ENCODE assay signal across 8 cellular contexts in genomic region chr6:31836676-31837611, GRCh38. TPM values are rescaled to one million over a fixed set of nuclear protein-coding genes. Genes with fewer than 3 reads are reported as not detected.
A peak's percentile ranks its signal among the peaks of the same experiment; 100 is the strongest.
DNase-seq lines count a peak whose midpoint lies in the region; ATAC-seq, FAIRE-seq and TF ChIP-seq lines count a peak whose summit lies in the region.

No MANE protein-coding gene starts in this region.

- TF ChIP-seq EP300 in H1 (IDR thresholded peaks at IDR 0.05; ENCODE audit: borderline replicate concordance in 1 of 2, low read depth in 2 of 2, low read length in 2 of 2) (no peak), neural cell (conservative IDR thresholded peaks at IDR 0.05; ENCODE audit: poor library complexity, severe bottlenecking) (no peak)

- H3K9me3 ChIP-seq in OCI-LY7 (ENCODE audit: low read length): no peaks in the 10 kb centered on the region
- H3K9me3 ChIP-seq in H1 (ENCODE audit: insufficient read depth in 2 of 2, low read depth in 1 of 2, low read length in 1 of 2): no peaks in the 10 kb centered on the region
- no peaks in the 10 kb centered on the region for H3K9me3 ChIP-seq in neural cell (ENCODE audit: low read length)

- DNase-seq in ELR (ENCODE audit: low read depth) (peak; percentile 69), OCI-LY7 (ENCODE audit: low spot score) (peak; percentile 48), H1 (ENCODE audit: low read depth in 1 of 2, low spot score in 2 of 2) (no peak), SHP77 (lab: John Stamatoyannopoulos, UW) (no peak)
- DNase-seq in activated effector memory CD4-positive, alpha-beta T cell treated with anti-CD3 and anti-CD28 coated beads, Interleukin-2, amount 50 U/mL, for 16 hours: no peak

- H3K4ac ChIP-seq in H1 (replicated peaks; ENCODE audit: insufficient read length, low read depth, low read length): no peak overlapping the region

- H3K79me1 ChIP-seq in H1 (ENCODE audit: low read depth, low read length): peaks cover 3% of the 10 kb centered on the region; the same call in 1 of the 2 replicates

- CTCF ChIA-PET in OCI-LY7 (lab: Charles Lee; ENCODE audit: unreplicated experiment): no interaction called here
- CTCF ChIA-PET in H1 (lab: Charles Lee; ENCODE audit: partially characterized antibody): interaction anchor here (0.6 to 4.5 kb wide), 7 partner anchors 10 to 71 kb away, joined by 3 to 15 read pairs (median 5); partner anchors contain the start of genes HSPA1B and NEU1

- no peak overlapping the region for H3K23ac ChIP-seq in H1 (ENCODE audit: insufficient read length)

- H2BK5ac ChIP-seq in H1 (ENCODE audit: low read depth, low read length): peak overlapping the region; percentile 26

- H3K79me2 ChIP-seq in OCI-LY7 (ENCODE audit: insufficient read depth, low read depth, low read length) (peaks cover 71% of the 10 kb centered on the region), H1 (ENCODE audit: control insufficient read depth in 1 of 2, insufficient read depth in 2 of 2, low read length in 2 of 2) (peaks cover 17 to 37% of the 10 kb centered on the region in 2 experiments), neural cell (replicated peaks; ENCODE audit: insufficient read depth, low read length) (peaks cover 31% of the 10 kb centered on the region)

- H4K20me1 ChIP-seq in OCI-LY7 (ENCODE audit: insufficient read depth, low read length) (peaks cover 39% of the 10 kb centered on the region), H1 (replicated peaks in 1 of 2; ENCODE audit: control insufficient read depth in 1 of 2, insufficient read depth in 2 of 2, low read length in 2 of 2) (peaks cover 18 to 22% of the 10 kb centered on the region in 2 experiments), neural cell (ENCODE audit: insufficient read depth) (no peaks in the 10 kb centered on the region)

- H2AK5ac ChIP-seq in H1 (ENCODE audit: low read depth, low read length): no peak overlapping the region

- no peak overlapping the region for H4K91ac ChIP-seq in H1 (replicated peaks; ENCODE audit: insufficient read length, low read length)

- H3K14ac ChIP-seq in H1 (ENCODE audit: insufficient read length): no peak overlapping the region

- no peak overlapping the region for H2BK12ac ChIP-seq in H1 (ENCODE audit: low read depth, low read length)

- TF ChIP-seq RAD21 in H1 (IDR thresholded peaks at IDR 0.05 in 1 of 2, conservative IDR thresholded peaks at IDR 0.05 in 1 of 2; ENCODE audit: low read depth in 2 of 2, low read length in 2 of 2) (no peak), neural cell (conservative IDR thresholded peaks at IDR 0.05) (no peak)

- no peak overlapping the region for H4K8ac ChIP-seq in H1 (ENCODE audit: extremely low read depth, insufficient read depth, low read length)

- TF ChIP-seq POLR2A in H1 (IDR thresholded peaks at IDR 0.05; ENCODE audit: control extremely low read depth in 1 of 2, low read depth in 2 of 2, low read length in 2 of 2): peak in 1 of 2 experiments; percentile 42; a peak in 1 of 3 replicates

- TF ChIP-seq CTCF in OCI-LY7 (conservative IDR thresholded peaks at IDR 0.05; ENCODE audit: low read length) (peak; percentile 55), H1 (IDR thresholded peaks at IDR 0.05; ENCODE audit: control extremely low read depth in 1 of 3, insufficient read depth in 1 of 3, low read depth in 1 of 3, low read length in 3 of 3) (no peak), neural cell (IDR thresholded peaks at IDR 0.05; ENCODE audit: poor library complexity, severe bottlenecking) (no peak)

- H3K23me2 ChIP-seq in H1 (ENCODE audit: low read depth, low read length): peaks cover 15% of the 10 kb centered on the region

- WGBS in H1 (ENCODE audit: extremely low coverage in 1 of 2, insufficient coverage in 1 of 2, insufficient read length in 1 of 2, insufficient replicate concordance in 2 of 2, low coverage in 1 of 2, low lambda C conversion rate in 2 of 2, missing lambda C conversion rate in 1 of 2), 2 experiments: 44% methylated on average over 11 of the region's 11 CpGs; no CpG with 5 or more reads in 1 of the 2 experiments

- H3K9me2 ChIP-seq in OCI-LY7 (ENCODE audit: insufficient read depth, low read length) (no peaks in the 10 kb centered on the region), neural cell (ENCODE audit: insufficient read depth, low read length) (no peaks in the 10 kb centered on the region)

- H3K4me1 ChIP-seq in OCI-LY7 (ENCODE audit: insufficient read depth, low read length, poor library complexity, severe bottlenecking) (peaks cover 51% of the 10 kb centered on the region), H1 (replicated peaks in 1 of 4; ENCODE audit: control insufficient read depth in 3 of 4, insufficient read depth in 4 of 4, low read length in 3 of 4) (peaks cover 2 to 9% (median 6%) of the 10 kb centered on the region in 4 experiments; a peak in 4 of 7 replicates)

- POLR2A ChIA-PET in OCI-LY7 (lab: Charles Lee): interaction anchor here (0.6 kb wide), 1 partner anchor 274 kb away, joined by 3 read pairs; no protein-coding TSS in a partner anchor
- POLR2A ChIA-PET in H1 (lab: Charles Lee; ENCODE audit: partially characterized antibody): interaction anchor here (0.8 to 11.4 kb wide), 20 partner anchors 10 to 240 kb away, joined by 3 to 189 read pairs (median 8); partner anchors contain the start of genes GPANK1, HSPA1A, HSPA1B and HSPA1L

- intact Hi-C loops in OCI-LY7 (cut with micrococcal nuclease; ENCODE audit: unreplicated experiment): loop anchor here (10.0 kb wide), 1 partner anchor 342 kb away; the partner anchor contains the start of gene MICB

- no TSS peak for BruUV-seq in OCI-LY7 (replicated peaks; lab: Mats Ljungman, UMichigan)

- H3K27me3 ChIP-seq in H1 (replicated peaks in 1 of 4; ENCODE audit: control insufficient read depth in 3 of 4, extremely low read depth in 1 of 4, insufficient read depth in 3 of 4, low read length in 3 of 4) (no peaks in the 10 kb centered on the region), neural cell (ENCODE audit: insufficient read depth, low read depth, low read length) (no peaks in the 10 kb centered on the region)

- H3K18ac ChIP-seq in H1 (ENCODE audit: extremely low read depth, low read length): no peak overlapping the region

- no peak for FAIRE-seq in H1 (lab: Jason Lieb, UNC)

- H3K4me2 ChIP-seq in OCI-LY7 (ENCODE audit: low read length): peak overlapping the region; percentile 96
- peak overlapping the region; percentile 84 to 99 for H3K4me2 ChIP-seq in H1 (ENCODE audit: insufficient read depth in 1 of 2, low read depth in 2 of 2, low read length in 2 of 2)
- peak overlapping the region; percentile 90 for H3K4me2 ChIP-seq in neural cell (ENCODE audit: low read length)

- no peak overlapping the region for H2AFZ ChIP-seq in OCI-LY7 (ENCODE audit: low read length)
- no peak overlapping the region for H2AFZ ChIP-seq in H1 (ENCODE audit: low read length)
- H2AFZ ChIP-seq in neural cell (ENCODE audit: low read depth, low read length): no peak overlapping the region

- no peak overlapping the region for H2BK20ac ChIP-seq in H1 (ENCODE audit: low read length)

- ATAC-seq in GM21737 (IDR thresholded peaks at IDR 0.05; ENCODE audit: unreplicated experiment) (no peak), HG02798 (IDR thresholded peaks at IDR 0.05; ENCODE audit: poor library complexity, unreplicated experiment) (no peak)

- H3K27ac ChIP-seq in OCI-LY7 (ENCODE audit: low read depth, low read length, poor library complexity, severe bottlenecking) (peak overlapping the region; percentile 95), H1 (ENCODE audit: low read depth, low read length) (no peak overlapping the region), neural cell (ENCODE audit: low read length) (peak overlapping the region; percentile 94)

- H3F3A ChIP-seq in neural cell (ENCODE audit: insufficient read depth, low read length, poor library complexity, severe bottlenecking): no peaks in the 10 kb centered on the region

- peak overlapping the region; percentile 99 for H3K4me3 ChIP-seq in OCI-LY7 (ENCODE audit: low read depth, low read length, poor library complexity, severe bottlenecking)
- peak overlapping the region; percentile 70 to 99 (median 92) for H3K4me3 ChIP-seq in H1 (ENCODE audit: extremely low read depth in 1 of 4, insufficient read depth in 2 of 4, low read depth in 3 of 4, low read length in 4 of 4)
- peak overlapping the region; percentile 98 for H3K4me3 ChIP-seq in neural cell (ENCODE audit: low read length)

- no peak overlapping the region for H4K5ac ChIP-seq in H1 (ENCODE audit: insufficient read length, low read depth, low read length)

- H3K9ac ChIP-seq in H1 (replicated peaks in 1 of 4; ENCODE audit: extremely low read depth in 1 of 4, low read depth in 3 of 4, low read length in 3 of 4) (peak overlapping the region; percentile 4 to 46 (median 32); a peak in 6 of 7 replicates), neural cell (ENCODE audit: low read length) (peak overlapping the region; percentile 98)

- no peak overlapping the region for H2BK120ac ChIP-seq in H1 (replicated peaks; ENCODE audit: low read depth, low read length)

- no peak overlapping the region for H3K56ac ChIP-seq in H1 (replicated peaks; ENCODE audit: insufficient read length, low read depth, low read length)

- H3K36me3 ChIP-seq in OCI-LY7 (ENCODE audit: insufficient read depth, low read length): peaks cover 70% of the 10 kb centered on the region
- peaks cover 34 to 64% (median 48%) of the 10 kb centered on the region in 4 experiments for H3K36me3 ChIP-seq in H1 (ENCODE audit: control insufficient read depth in 2 of 4, insufficient read depth in 4 of 4, low read length in 3 of 4)
- H3K36me3 ChIP-seq in neural cell (ENCODE audit: insufficient read depth, low read length): peaks cover 4% of the 10 kb centered on the region

- H2BK15ac ChIP-seq in H1 (ENCODE audit: low read length): no peak overlapping the region

RNA-seq across cellular contexts. Expression of gene HSPA1B, which starts 9.4 kb away (rescaled TPM):
- 160 and 177 TPM in 2 replicates for total RNA-seq in OCI-LY7 (2014; rRNA removed; shearing (Covaris generic))
- total RNA-seq in OCI-LY7 (2022): 40.1 and 60.9 TPM in 2 replicates
- total RNA-seq in H1 (2021; fragmentation: NEBNext Ultra II Directional; extraction: Animal tissue kit (Norgen Biotek cat#: 25700)): 76.6 and 89.3 TPM in 2 replicates
- polyA plus RNA-seq in H1 (2011; rRNA removed): 36.6 and 43.8 TPM in 2 replicates
- polyA plus RNA-seq in H1 (2011; cell fraction: cytosol; rRNA removed): 31.0 TPM
- polyA plus RNA-seq in H1 (2011; cell fraction: nucleus; rRNA removed): 42.2 TPM
- polyA plus RNA-seq in H1 (2012, experiment 1 of 2): 40.2 to 63.9 TPM (median 60.4 TPM) in 4 replicates
- polyA plus RNA-seq in H1 (2012, experiment 2 of 2): 32.5 TPM
- polyA plus RNA-seq in H1 (2013, experiment 1 of 2): 25.6 TPM
- polyA plus RNA-seq in H1 (2013, experiment 2 of 2): 26.3 TPM
- polyA minus RNA-seq in H1 (2011; rRNA and poly(A)+ RNA removed): 29.4 and 32.4 TPM in 2 replicates
- polyA minus RNA-seq in H1 (2011; cell fraction: cytosol; rRNA and poly(A)+ RNA removed): 39.6 TPM
- polyA minus RNA-seq in H1 (2011; cell fraction: nucleus; rRNA and poly(A)+ RNA removed): 47.0 TPM
- polyA plus RNA-seq in neural cell: 120 and 128 TPM in 2 replicates
- polyA minus RNA-seq in neural cell: 147 and 157 TPM in 2 replicates

RNA-seq across cellular contexts. Expression of gene HSPA1A, which starts 21.6 kb away (rescaled TPM):
- total RNA-seq in OCI-LY7 (2014; rRNA removed; shearing (Covaris generic)): 0.22 and 0.41 TPM in 2 replicates
- total RNA-seq in OCI-LY7 (2022): 0.81 and 2.2 TPM in 2 replicates
- 54.0 and 59.9 TPM in 2 replicates for total RNA-seq in H1 (2021; fragmentation: NEBNext Ultra II Directional; extraction: Animal tissue kit (Norgen Biotek cat#: 25700))
- polyA plus RNA-seq in H1 (2011; rRNA removed) (40.7 and 50.2 TPM in 2 replicates), neural cell (50.9 and 54.5 TPM in 2 replicates)
- polyA plus RNA-seq in H1 (2011; cell fraction: cytosol; rRNA removed): 41.3 TPM
- 38.2 TPM for polyA plus RNA-seq in H1 (2011; cell fraction: nucleus; rRNA removed)
- polyA plus RNA-seq in H1 (2012, experiment 1 of 2): 38.3 to 62.3 TPM (median 51.4 TPM) in 4 replicates
- 29.0 TPM for polyA plus RNA-seq in H1 (2012, experiment 2 of 2)
- polyA plus RNA-seq in H1 (2013, experiment 1 of 2): 30.4 TPM
- polyA plus RNA-seq in H1 (2013, experiment 2 of 2): 32.2 TPM
- 16.5 and 20.9 TPM in 2 replicates for polyA minus RNA-seq in H1 (2011; rRNA and poly(A)+ RNA removed)
- 28.2 TPM for polyA minus RNA-seq in H1 (2011; cell fraction: cytosol; rRNA and poly(A)+ RNA removed)
- 46.1 TPM for polyA minus RNA-seq in H1 (2011; cell fraction: nucleus; rRNA and poly(A)+ RNA removed)
- polyA minus RNA-seq in neural cell: 48.5 and 59.6 TPM in 2 replicates

RNA-seq across cellular contexts. Expression of gene HSPA1L, which starts 21.9 kb away (rescaled TPM):
- total RNA-seq in OCI-LY7 (2014; rRNA removed; shearing (Covaris generic)): 0.19 TPM in 1 of 2 replicates, not detected in the other
- 0.15 and 0.49 TPM in 2 replicates for total RNA-seq in OCI-LY7 (2022)
- 1.6 and 1.9 TPM in 2 replicates for total RNA-seq in H1 (2021; fragmentation: NEBNext Ultra II Directional; extraction: Animal tissue kit (Norgen Biotek cat#: 25700))
- polyA plus RNA-seq in H1 (2011; rRNA removed) (0.78 and 1.00 TPM in 2 replicates), neural cell (1.6 and 2.6 TPM in 2 replicates)
- polyA plus RNA-seq in H1 (2011; cell fraction: cytosol; rRNA removed): 0.81 TPM
- polyA plus RNA-seq in H1 (2011; cell fraction: nucleus; rRNA removed): 0.88 TPM
- polyA plus RNA-seq in H1 (2012, experiment 1 of 2): 1.3 to 1.9 TPM (median 1.7 TPM) in 4 replicates
- polyA plus RNA-seq in H1 (2012, experiment 2 of 2): 0.46 TPM
- polyA plus RNA-seq in H1 (2013, experiment 1 of 2): 0.77 TPM
- 0.85 TPM for polyA plus RNA-seq in H1 (2013, experiment 2 of 2)
- 0.85 and 0.88 TPM in 2 replicates for polyA minus RNA-seq in H1 (2011; rRNA and poly(A)+ RNA removed)
- 0.88 TPM for polyA minus RNA-seq in H1 (2011; cell fraction: cytosol; rRNA and poly(A)+ RNA removed)
- 0.90 TPM for polyA minus RNA-seq in H1 (2011; cell fraction: nucleus; rRNA and poly(A)+ RNA removed)
- 2.2 and 2.8 TPM in 2 replicates for polyA minus RNA-seq in neural cell

RNA-seq across cellular contexts. Expression of gene NEU1, which starts 25.7 kb away (rescaled TPM):
- total RNA-seq in OCI-LY7 (2014; rRNA removed; shearing (Covaris generic)): 5.5 and 7.0 TPM in 2 replicates
- total RNA-seq in OCI-LY7 (2022): 10.6 and 13.4 TPM in 2 replicates
- total RNA-seq in H1 (2021; fragmentation: NEBNext Ultra II Directional; extraction: Animal tissue kit (Norgen Biotek cat#: 25700)): 41.2 and 43.4 TPM in 2 replicates
- polyA plus RNA-seq in H1 (2011; rRNA removed) (65.6 and 72.1 TPM in 2 replicates), neural cell (40.9 and 47.0 TPM in 2 replicates)
- 61.7 TPM for polyA plus RNA-seq in H1 (2011; cell fraction: cytosol; rRNA removed)
- 62.9 TPM for polyA plus RNA-seq in H1 (2011; cell fraction: nucleus; rRNA removed)
- polyA plus RNA-seq in H1 (2012, experiment 1 of 2): 40.8 to 53.4 TPM (median 48.4 TPM) in 4 replicates
- polyA plus RNA-seq in H1 (2012, experiment 2 of 2): 77.0 TPM
- polyA plus RNA-seq in H1 (2013, experiment 1 of 2): 72.8 TPM
- 82.9 TPM for polyA plus RNA-seq in H1 (2013, experiment 2 of 2)
- polyA minus RNA-seq in H1 (2011; rRNA and poly(A)+ RNA removed): 50.5 and 58.6 TPM in 2 replicates
- 22.2 TPM for polyA minus RNA-seq in H1 (2011; cell fraction: cytosol; rRNA and poly(A)+ RNA removed)
- polyA minus RNA-seq in H1 (2011; cell fraction: nucleus; rRNA and poly(A)+ RNA removed): 18.5 TPM
- 25.8 and 26.6 TPM in 2 replicates for polyA minus RNA-seq in neural cell

RNA-seq across cellular contexts. Expression of gene LSM2, which starts 30.2 kb away (rescaled TPM):
- 65.2 and 78.4 TPM in 2 replicates for total RNA-seq in OCI-LY7 (2014; rRNA removed; shearing (Covaris generic))
- total RNA-seq in OCI-LY7 (2022): 78.0 and 82.6 TPM in 2 replicates
- total RNA-seq in H1 (2021; fragmentation: NEBNext Ultra II Directional; extraction: Animal tissue kit (Norgen Biotek cat#: 25700)): 127 and 132 TPM in 2 replicates
- polyA plus RNA-seq in H1 (2011; rRNA removed) (168 and 173 TPM in 2 replicates), neural cell (68.5 and 87.6 TPM in 2 replicates)
- 120 TPM for polyA plus RNA-seq in H1 (2011; cell fraction: cytosol; rRNA removed)
- 113 TPM for polyA plus RNA-seq in H1 (2011; cell fraction: nucleus; rRNA removed)
- 145 to 181 TPM (median 164 TPM) in 4 replicates for polyA plus RNA-seq in H1 (2012, experiment 1 of 2)
- 295 TPM for polyA plus RNA-seq in H1 (2012, experiment 2 of 2)
- 152 TPM for polyA plus RNA-seq in H1 (2013, experiment 1 of 2)
- 160 TPM for polyA plus RNA-seq in H1 (2013, experiment 2 of 2)
- polyA minus RNA-seq in H1 (2011; rRNA and poly(A)+ RNA removed): 71.6 and 92.1 TPM in 2 replicates
- 62.2 TPM for polyA minus RNA-seq in H1 (2011; cell fraction: cytosol; rRNA and poly(A)+ RNA removed)
- polyA minus RNA-seq in H1 (2011; cell fraction: nucleus; rRNA and poly(A)+ RNA removed): 26.8 TPM
- polyA minus RNA-seq in neural cell: 18.3 and 20.8 TPM in 2 replicates

Comparison
In these comparisons a context has a peak if more than half of its experiments do, and no peak if none do; other contexts are left out.
1. DNase-seq: peak in ELR (single experiment) and OCI-LY7 (single experiment); none in H1 (0 of 2), SHP77 (0 of 2) and activated effector memory CD4-positive, alpha-beta T cell treated with anti-CD3 and anti-CD28 coated beads, Interleukin-2, amount 50 U/mL, for 16 hours (single experiment).
2. RNA of gene HSPA1A, which starts 21.6 kb away (total RNA-seq): 54.0 to 59.9 TPM in H1; 0.22 to 2.2 TPM in OCI-LY7; every median in the first group is over 10 times any median in the second.
3. Peak in every context shown above with its lines, with median percentiles within 50 percentile points of each other: H3K4me2 ChIP-seq and H3K4me3 ChIP-seq.